In the genomic region with DNA sequence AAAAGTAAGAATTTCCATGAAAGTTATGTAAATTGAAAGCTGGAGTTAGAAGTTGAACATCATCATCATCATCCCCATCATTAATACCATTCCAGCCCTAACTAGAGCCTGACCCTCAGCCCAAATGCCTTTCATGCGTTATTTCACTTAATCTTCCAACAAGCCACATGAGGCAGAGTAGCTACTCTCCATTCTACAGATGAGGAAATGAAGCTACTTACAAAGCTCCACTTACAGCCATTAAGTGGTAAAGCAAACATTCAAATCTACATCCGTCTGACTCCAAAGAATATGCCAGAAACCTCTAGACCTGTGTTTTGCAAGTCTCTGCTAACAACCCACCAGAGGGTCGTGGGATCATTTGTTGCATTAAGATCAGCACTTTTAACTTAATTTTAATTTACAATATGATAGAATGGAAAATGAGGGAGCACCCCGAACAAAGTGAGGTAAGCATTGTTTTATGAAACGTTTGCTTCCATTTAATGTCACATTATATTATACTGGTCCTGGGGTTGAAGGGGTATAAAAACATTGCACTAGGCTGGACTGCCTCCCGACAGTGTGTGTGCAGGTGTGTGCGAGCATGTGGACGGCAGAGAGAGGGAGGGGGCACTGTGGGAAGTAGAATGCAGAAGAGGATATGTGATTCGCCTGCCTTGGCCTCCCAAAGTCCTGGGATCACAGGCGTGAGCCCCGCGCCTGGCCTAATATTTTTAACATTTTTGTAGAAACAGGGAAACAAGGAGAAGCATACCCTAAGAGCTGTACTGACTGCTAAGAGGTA, we compare ENCODE assay signal across 9 cellular contexts. TPM values are rescaled to one million over a fixed set of nuclear protein-coding genes. Genes with fewer than 3 reads are reported as not detected.
DNase-seq lines count a peak whose midpoint lies in the region; ATAC-seq and TF ChIP-seq lines count a peak whose summit lies in the region.
"Had no signal": no experiment of that assay in that cellular context is flagged by ENCODE, and none has a peak within 500 bp of the region (broad histone marks: within the 10 kb centered on the region; RNA-seq: fewer than 3 reads in every experiment).

No MANE protein-coding gene starts in this region.

- H3K4me3 ChIP-seq in SK-N-SH (ENCODE audit: low read depth in 2 of 2, low read length in 1 of 2) (no peak overlapping the region), testis (no peak overlapping the region), breast epithelium (no peak overlapping the region)

- H3K36me3 Mint-ChIP-seq in activated naive CD8-positive, alpha-beta T cell treated with anti-CD3 and anti-CD28 coated beads, Interleukin-2, amount 50 U/mL, for 24 hours (ENCODE audit: low read depth), result peaks cover 5% of the 10 kb centered on the region
- peaks cover 24% of the 10 kb centered on the region for H3K36me3 Mint-ChIP-seq in stimulated activated memory B cell treated with anti-CD40 and anti-IgM and Interleukin-4, amounts not matched to agents 10 μg/mL and 1 μg/mL and 100 μg/mL, for 72 hours
- H3K36me3 Mint-ChIP-seq in stimulated activated effector memory CD8-positive, alpha-beta T cell treated with anti-CD3 and anti-CD28 coated beads, Interleukin-12 subunit alpha, Interleukin-12 subunit beta, amount 100 ng/mL, for 72 hours, result peaks cover 15% of the 10 kb centered on the region

- no peak overlapping the region for H2AFZ ChIP-seq in SK-N-SH (ENCODE audit: low read depth)

- H3K4me3 Mint-ChIP-seq in activated naive CD8-positive, alpha-beta T cell treated with anti-CD3 and anti-CD28 coated beads, Interleukin-2, amount 50 U/mL, for 24 hours, result no peak overlapping the region
- H3K4me3 Mint-ChIP-seq in stimulated activated memory B cell treated with anti-CD40 and anti-IgM and Interleukin-4, amounts not matched to agents 10 μg/mL and 1 μg/mL and 100 μg/mL, for 72 hours, result no peak overlapping the region
- H3K4me3 Mint-ChIP-seq in stimulated activated effector memory CD8-positive, alpha-beta T cell treated with anti-CD3 and anti-CD28 coated beads, Interleukin-12 subunit alpha, Interleukin-12 subunit beta, amount 100 ng/mL, for 72 hours, result no peak overlapping the region

- H3K9me3 ChIP-seq in SK-N-SH, result no peaks in the 10 kb centered on the region
- no peaks in the 10 kb centered on the region for H3K9me3 ChIP-seq in testis
- H3K9me3 ChIP-seq in breast epithelium, result no peaks in the 10 kb centered on the region

- H3K27ac Mint-ChIP-seq in activated naive CD8-positive, alpha-beta T cell treated with anti-CD3 and anti-CD28 coated beads, Interleukin-2, amount 50 U/mL, for 24 hours, result peak overlapping the region; percentile 41
- H3K27ac Mint-ChIP-seq in stimulated activated memory B cell treated with anti-CD40 and anti-IgM and Interleukin-4, amounts not matched to agents 10 μg/mL and 1 μg/mL and 100 μg/mL, for 72 hours, result peak overlapping the region; percentile 69
- no peak overlapping the region for H3K27ac Mint-ChIP-seq in stimulated activated effector memory CD8-positive, alpha-beta T cell treated with anti-CD3 and anti-CD28 coated beads, Interleukin-12 subunit alpha, Interleukin-12 subunit beta, amount 100 ng/mL, for 72 hours

- peaks cover 36% of the 10 kb centered on the region; the same call in 1 of the 2 replicates for H4K20me1 ChIP-seq in SK-N-SH (ENCODE audit: insufficient read depth)

- no peak for TF ChIP-seq POLR2A in testis (IDR thresholded peaks at IDR 0.05)
- no peak for TF ChIP-seq POLR2A in breast epithelium (IDR thresholded peaks at IDR 0.05)

- intact Hi-C loops in testis (cut with DNase I; ENCODE audit: low total_unique reads), result no loop called here
- intact Hi-C loops in breast epithelium (cut with DNase I; ENCODE audit: low total_unique reads), result no loop called here

- H3K4me1 ChIP-seq in SK-N-SH (ENCODE audit: control insufficient read depth in 1 of 2, insufficient read depth in 2 of 2, low read depth in 1 of 2, low read length in 1 of 2) (peaks cover 0 to 27% of the 10 kb centered on the region in 2 experiments; a peak in 2 of 4 replicates), testis (peaks cover 11% of the 10 kb centered on the region), breast epithelium (no peaks in the 10 kb centered on the region)

- no peaks in the 10 kb centered on the region for H3K27me3 Mint-ChIP-seq in activated naive CD8-positive, alpha-beta T cell treated with anti-CD3 and anti-CD28 coated beads, Interleukin-2, amount 50 U/mL, for 24 hours
- no peaks in the 10 kb centered on the region for H3K27me3 Mint-ChIP-seq in stimulated activated memory B cell treated with anti-CD40 and anti-IgM and Interleukin-4, amounts not matched to agents 10 μg/mL and 1 μg/mL and 100 μg/mL, for 72 hours

- H3K9me2 ChIP-seq in SK-N-SH, result no peaks in the 10 kb centered on the region

- ATAC-seq in SK-N-SH treated with all-trans-retinoic acid at 6 μM for 48 hours, result peak; percentile 29; the same call in 1 of the 3 replicates
- no peak for ATAC-seq in activated naive CD8-positive, alpha-beta T cell treated with anti-CD3 and anti-CD28 coated beads, Interleukin-2, amount 50 U/mL, for 24 hours
- no peak for ATAC-seq in stimulated activated memory B cell treated with anti-CD40 and anti-IgM and Interleukin-4, amounts not matched to agents 10 μg/mL and 1 μg/mL and 100 μg/mL, for 72 hours
- no peak for ATAC-seq in stimulated activated effector memory CD8-positive, alpha-beta T cell treated with anti-CD3 and anti-CD28 coated beads, Interleukin-12 subunit alpha, Interleukin-12 subunit beta, amount 100 ng/mL, for 72 hours

- no peak overlapping the region for H3K9ac ChIP-seq in SK-N-SH

- no peak for TF ChIP-seq RAD21 in SK-N-SH (IDR thresholded peaks at IDR 0.05; ENCODE audit: low read length)

- POLR2A ChIA-PET in SK-N-SH (lab: Yijun Ruan, JAX), result no interaction called here

- TF ChIP-seq EP300 in SK-N-SH (IDR thresholded peaks at IDR 0.05; ENCODE audit: borderline replicate concordance in 1 of 2, low read depth in 1 of 2, low read length in 1 of 2), result no peak

- no peak overlapping the region for H3K27ac ChIP-seq in SK-N-SH (ENCODE audit: low read depth in 2 of 2, low read length in 1 of 2)
- H3K27ac ChIP-seq in testis, result no peak overlapping the region
- no peak overlapping the region for H3K27ac ChIP-seq in breast epithelium

- DNase-seq in SK-N-SH, result no peak
- peak; percentile 41 for DNase-seq in NCI-H2029 (lab: John Stamatoyannopoulos, UW)
- no peak for DNase-seq in activated naive CD8-positive, alpha-beta T cell treated with anti-CD3 and anti-CD28 coated beads, Interleukin-2, amount 50 U/mL, for 24 hours
- DNase-seq in testis, result no peak
- DNase-seq in stimulated activated effector memory CD8-positive, alpha-beta T cell treated with anti-CD3 and anti-CD28 coated beads, Interleukin-12 subunit alpha, Interleukin-12 subunit beta, amount 100 ng/mL, for 72 hours (ENCODE audit: low spot score in 2 of 2), result no peak
- DNase-seq in breast epithelium (ENCODE audit: low spot score in 2 of 2), result no peak
- DNase-seq: T-helper 9 cell had no signal

- CTCF ChIA-PET in SK-N-SH (lab: Yijun Ruan, JAX), result interaction anchor here (1.5 to 1.6 kb wide), 2 partner anchors 10 to 23 kb away, joined by 3 read pairs; no protein-coding TSS in a partner anchor

- peaks cover 69% of the 10 kb centered on the region for H3K79me2 ChIP-seq in SK-N-SH (ENCODE audit: insufficient read depth)

- H3K36me3 ChIP-seq in SK-N-SH (replicated peaks in 1 of 2; ENCODE audit: control insufficient read depth in 1 of 2, insufficient read depth in 2 of 2, low read length in 1 of 2) (no peaks in the 10 kb centered on the region), testis (ENCODE audit: low read depth, missing control alignments) (no peaks in the 10 kb centered on the region), breast epithelium (no peaks in the 10 kb centered on the region)

- H3K9me3 Mint-ChIP-seq in activated naive CD8-positive, alpha-beta T cell treated with anti-CD3 and anti-CD28 coated beads, Interleukin-2, amount 50 U/mL, for 24 hours, result no peaks in the 10 kb centered on the region
- no peaks in the 10 kb centered on the region for H3K9me3 Mint-ChIP-seq in stimulated activated memory B cell treated with anti-CD40 and anti-IgM and Interleukin-4, amounts not matched to agents 10 μg/mL and 1 μg/mL and 100 μg/mL, for 72 hours
- no peaks in the 10 kb centered on the region for H3K9me3 Mint-ChIP-seq in stimulated activated effector memory CD8-positive, alpha-beta T cell treated with anti-CD3 and anti-CD28 coated beads, Interleukin-12 subunit alpha, Interleukin-12 subunit beta, amount 100 ng/mL, for 72 hours

- 87% methylated on average over 12 of the region's 12 CpGs for WGBS in SK-N-SH (ENCODE audit: low lambda C conversion rate)
- 79% methylated on average over 12 of the region's 12 CpGs for WGBS in testis, 2 donors

- H3K4me1 Mint-ChIP-seq in activated naive CD8-positive, alpha-beta T cell treated with anti-CD3 and anti-CD28 coated beads, Interleukin-2, amount 50 U/mL, for 24 hours, result peaks cover 67% of the 10 kb centered on the region
- peaks cover 73% of the 10 kb centered on the region for H3K4me1 Mint-ChIP-seq in stimulated activated memory B cell treated with anti-CD40 and anti-IgM and Interleukin-4, amounts not matched to agents 10 μg/mL and 1 μg/mL and 100 μg/mL, for 72 hours
- H3K4me1 Mint-ChIP-seq in stimulated activated effector memory CD8-positive, alpha-beta T cell treated with anti-CD3 and anti-CD28 coated beads, Interleukin-12 subunit alpha, Interleukin-12 subunit beta, amount 100 ng/mL, for 72 hours, result peaks cover 69% of the 10 kb centered on the region

- H3K27me3 ChIP-seq in SK-N-SH (ENCODE audit: insufficient read depth), result no peaks in the 10 kb centered on the region
- no peaks in the 10 kb centered on the region for H3K27me3 ChIP-seq in testis
- H3K27me3 ChIP-seq in breast epithelium, result no peaks in the 10 kb centered on the region

- H3F3A ChIP-seq in SK-N-SH (replicated peaks; ENCODE audit: insufficient read depth), result peaks cover 5% of the 10 kb centered on the region

- TF ChIP-seq CTCF in SK-N-SH (IDR thresholded peaks at IDR 0.05) (no peak), testis (IDR thresholded peaks at IDR 0.05) (no peak), breast epithelium (IDR thresholded peaks at IDR 0.05) (no peak)

- no peak overlapping the region for H3K4me2 ChIP-seq in SK-N-SH

TF ChIP-seq in SK-N-SH treated with all-trans-retinoic acid at 6 μM for 48 hours, 23 proteins besides CTCF, POLR2A, EP300 and RAD21 (continues in another document):
- TF ChIP-seq TOX (CRISPR knock-in tag; IDR thresholded peaks at IDR 0.05; ENCODE audit: borderline replicate concordance), result no peak
- TF ChIP-seq TCF4 (CRISPR knock-in tag; IDR thresholded peaks at IDR 0.05; ENCODE audit: borderline replicate concordance), result no peak
- TF ChIP-seq ZC3H10 (CRISPR knock-in tag; IDR thresholded peaks at IDR 0.05), result no peak
- TF ChIP-seq ZFP30 (CRISPR knock-in tag; IDR thresholded peaks at IDR 0.05), result no peak

TF ChIP-seq in SK-N-SH, 30 proteins besides CTCF, POLR2A, EP300 and RAD21 (continues in another document):
- TF ChIP-seq NRF1 (IDR thresholded peaks at IDR 0.05; ENCODE audit: low read depth, low read length), result no peak

RNA-seq across cellular contexts. Expression of a gene that starts 36.2 kb away (rescaled TPM):
- polyA plus RNA-seq in SK-N-SH (2012; rRNA removed) (23.3 and 23.6 TPM in 2 replicates), testis (ENCODE audit: insufficient read depth, low read depth, low replicate concordance) (13.0 TPM)
- 20.7 and 23.5 TPM in 2 replicates for polyA plus RNA-seq in SK-N-SH (2012; cell fraction: cytosol; rRNA removed)
- polyA plus RNA-seq in SK-N-SH (2012; cell fraction: nucleus; rRNA removed), result 18.0 and 21.4 TPM in 2 replicates
- total RNA-seq in testis (10 to 100 TPM; 16.1 to 22.3 TPM), breast epithelium (10 to 100 TPM; 27.4 to 57.8 (median 36.4) TPM)
